Comparison of ENCODE assay signal across 21 cellular contexts in the genomic region with DNA sequence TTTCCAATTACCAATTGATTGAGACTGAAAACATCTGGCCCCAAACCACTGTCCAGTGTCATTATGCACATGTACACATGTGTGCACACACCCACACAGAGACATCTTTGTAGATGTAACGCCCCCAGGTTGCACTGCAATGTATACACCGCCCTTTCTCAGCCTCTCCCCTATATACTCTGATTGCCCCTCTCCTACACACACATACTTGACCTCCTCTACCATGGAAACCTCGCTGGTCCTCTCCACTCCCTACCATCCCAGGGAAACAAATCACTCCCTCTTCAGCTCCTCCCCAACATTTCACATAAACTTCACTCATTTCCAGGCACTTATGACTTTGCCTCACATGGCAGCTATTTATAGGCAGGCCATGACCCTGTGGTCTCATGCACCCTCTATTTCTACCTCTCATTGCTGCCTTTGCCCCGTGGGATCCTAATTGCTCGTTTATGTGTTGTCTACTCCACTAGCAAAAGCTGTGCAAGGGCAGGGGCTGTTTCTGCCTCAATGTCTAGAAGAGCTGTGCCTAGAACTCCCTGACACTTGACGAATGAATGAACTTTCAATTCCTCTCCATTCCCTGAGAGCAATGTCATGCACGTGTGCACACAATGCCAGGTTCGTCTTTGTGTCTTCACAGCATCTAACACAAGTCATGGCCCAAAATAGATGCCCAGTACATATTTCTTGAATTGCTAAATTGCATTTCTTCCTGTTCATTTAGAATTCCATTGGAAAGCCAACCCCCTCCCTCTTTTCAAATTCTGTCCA. TPM values are rescaled to one million over a fixed set of nuclear protein-coding genes. Genes with fewer than 3 reads are reported as not detected.
A peak's percentile ranks its signal among the peaks of the same experiment; 100 is the strongest.
DNase-seq lines count a peak whose midpoint lies in the region; ATAC-seq and TF ChIP-seq lines count a peak whose summit lies in the region.
"Had no signal": no experiment of that assay in that cellular context is flagged by ENCODE, and none has a peak within 500 bp of the region (broad histone marks: within the 10 kb centered on the region; RNA-seq: fewer than 3 reads in every experiment).

No MANE protein-coding gene starts in this region.

- TF ChIP-seq CTCF in glutamatergic neuron (IDR thresholded peaks at IDR 0.05; ENCODE audit: partially characterized antibody, unreplicated experiment), result no peak

- WGBS in thymus, result 86% methylated on average over 8 of the region's 8 CpGs

- in situ Hi-C loops in SK-MEL-5 (cut with HindIII; ENCODE audit: low pct_unique_long_range_greater_than_20kb, low sequenced_read_pairs), result no loop called here

- H3K4me3 ChIP-seq in thymus (ENCODE audit: low read length), result no peak overlapping the region
- H3K4me3 ChIP-seq: colonic mucosa, uterus had no signal

- no peaks in the 10 kb centered on the region for H3K27me3 ChIP-seq in thymus (ENCODE audit: control insufficient read depth, insufficient read depth)
- H3K27me3 ChIP-seq: colonic mucosa, uterus had no signal

- H3K27ac Mint-ChIP-seq in activated T-cell treated with anti-CD3 and anti-CD28 coated beads, Interleukin-2, amount 50 U/mL, for 72 hours, result peak overlapping the region; percentile 70
- no peak overlapping the region for H3K27ac Mint-ChIP-seq in glutamatergic neuron (ENCODE audit: unreplicated experiment)

- DNase-seq in activated T-cell treated with anti-CD3 and anti-CD28 coated beads, Interleukin-2, amount 50 U/mL, for 72 hours, result no peak
- no peak for DNase-seq in activated T-cell treated with anti-CD3 and anti-CD28 coated beads, Interleukin-2, amount 50 U/mL, for 4 hours
- peak; percentile 38 for DNase-seq in SK-MEL-5 (ENCODE audit: low read depth, low spot score)
- peak; percentile 19 for DNase-seq in germinal center (ENCODE audit: low spot score)
- DNase-seq in glutamatergic neuron, result no peak
- DNase-seq: activated CD4-positive, CD25-positive, alpha-beta regulatory T cell treated with anti-CD3 and anti-CD28 coated beads, Interleukin-2, amount 50 U/mL, for 72 hours; colonic mucosa; COR-L47; foreskin melanocyte; NCI-H1436 treated with DMSO at 0.1 percent for 48 hours; NCI-H226; stimulated activated CD4-positive, alpha-beta T cell treated with anti-CD3 and anti-CD28 coated beads, Interleukin-12 subunit alpha, Interleukin-12 subunit beta, amount 100 ng/mL, for 4 hours; stimulated activated naive CD4-positive, alpha-beta T cell treated with Interleukin-2 at 50 U/mL for 16 hours; uterus had no signal

- H3K4me3 Mint-ChIP-seq in activated T-cell treated with anti-CD3 and anti-CD28 coated beads, Interleukin-2, amount 50 U/mL, for 72 hours, result peak overlapping the region in 1 of 2 donors; percentile 87
- no peak overlapping the region for H3K4me3 Mint-ChIP-seq in activated T-cell treated with anti-CD3 and anti-CD28 coated beads, Interleukin-2, amount 50 U/mL, for 4 hours
- H3K4me3 Mint-ChIP-seq in glutamatergic neuron (ENCODE audit: unreplicated experiment), result no peak overlapping the region

- H3K36me3 Mint-ChIP-seq in activated T-cell treated with anti-CD3 and anti-CD28 coated beads, Interleukin-2, amount 50 U/mL, for 72 hours (ENCODE audit: insufficient read depth in 2 of 2), result peaks cover 17 to 38% of the 10 kb centered on the region in 2 donors
- H3K36me3 Mint-ChIP-seq in activated T-cell treated with anti-CD3 and anti-CD28 coated beads, Interleukin-2, amount 50 U/mL, for 4 hours (ENCODE audit: insufficient read depth), result peaks cover 39% of the 10 kb centered on the region
- H3K36me3 Mint-ChIP-seq in glutamatergic neuron (ENCODE audit: unreplicated experiment), result peaks cover 5% of the 10 kb centered on the region

- peak overlapping the region; percentile 97 for H3K27ac ChIP-seq in thymus (ENCODE audit: low read depth)
- H3K27ac ChIP-seq: colonic mucosa, uterus had no signal

- H3K9me3 Mint-ChIP-seq in activated T-cell treated with anti-CD3 and anti-CD28 coated beads, Interleukin-2, amount 50 U/mL, for 72 hours, result peaks cover 0 to 1% of the 10 kb centered on the region in 2 donors
- no peaks in the 10 kb centered on the region for H3K9me3 Mint-ChIP-seq in activated T-cell treated with anti-CD3 and anti-CD28 coated beads, Interleukin-2, amount 50 U/mL, for 4 hours
- peaks cover 1% of the 10 kb centered on the region for H3K9me3 Mint-ChIP-seq in glutamatergic neuron (ENCODE audit: unreplicated experiment)

- H3K4me1 Mint-ChIP-seq in activated T-cell treated with anti-CD3 and anti-CD28 coated beads, Interleukin-2, amount 50 U/mL, for 72 hours (ENCODE audit: low read depth), result peaks cover 100% of the 10 kb centered on the region
- peaks cover 94% of the 10 kb centered on the region for H3K4me1 Mint-ChIP-seq in activated T-cell treated with anti-CD3 and anti-CD28 coated beads, Interleukin-2, amount 50 U/mL, for 4 hours (ENCODE audit: low read depth)
- peaks cover 3% of the 10 kb centered on the region for H3K4me1 Mint-ChIP-seq in glutamatergic neuron (ENCODE audit: low read depth, unreplicated experiment)

- H3K36me3 ChIP-seq in thymus (ENCODE audit: control insufficient read depth, insufficient read depth), result peaks cover 32% of the 10 kb centered on the region
- H3K36me3 ChIP-seq: colonic mucosa, uterus had no signal

- no peaks in the 10 kb centered on the region for H3K9me3 ChIP-seq in thymus (ENCODE audit: control insufficient read depth)
- H3K9me3 ChIP-seq: colonic mucosa, uterus had no signal

- H3K4me1 ChIP-seq in thymus (ENCODE audit: control insufficient read depth, insufficient read depth, low read length), result peaks cover 89% of the 10 kb centered on the region
- H3K4me1 ChIP-seq: colonic mucosa, uterus had no signal

- no peak for ATAC-seq in activated T-cell treated with anti-CD3 and anti-CD28 coated beads, Interleukin-2, amount 50 U/mL, for 72 hours (replicated peaks in 1 of 2)
- no peak for ATAC-seq in activated T-cell treated with anti-CD3 and anti-CD28 coated beads, Interleukin-2, amount 50 U/mL, for 4 hours
- ATAC-seq in GM19351 (IDR thresholded peaks at IDR 0.05; ENCODE audit: unreplicated experiment) (no peak), HG02763 (IDR thresholded peaks at IDR 0.05; ENCODE audit: unreplicated experiment) (no peak)
- ATAC-seq: left lobe of liver had no signal

- H3K27me3 Mint-ChIP-seq in activated T-cell treated with anti-CD3 and anti-CD28 coated beads, Interleukin-2, amount 50 U/mL, for 72 hours (ENCODE audit: low read depth), result no peaks in the 10 kb centered on the region
- no peaks in the 10 kb centered on the region for H3K27me3 Mint-ChIP-seq in activated T-cell treated with anti-CD3 and anti-CD28 coated beads, Interleukin-2, amount 50 U/mL, for 4 hours (ENCODE audit: low read depth)
- peaks cover 1% of the 10 kb centered on the region for H3K27me3 Mint-ChIP-seq in glutamatergic neuron (ENCODE audit: unreplicated experiment)

RNA-seq across cellular contexts. Expression of gene TMA7B, which starts 10.0 kb away (rescaled TPM):
- total RNA-seq in activated T-cell treated with anti-CD3 and anti-CD28 coated beads, Interleukin-2, amount 50 U/mL, for 72 hours, result 1 to 10 TPM; 1.4 to 2.5 TPM
- total RNA-seq in activated T-cell treated with anti-CD3 and anti-CD28 coated beads, Interleukin-2, amount 50 U/mL, for 4 hours, result under 1 TPM; 0.61 to 0.92 (median 0.76) TPM
- total RNA-seq in SK-MEL-5 (2014; rRNA removed; shearing (Covaris generic)), result 0.08 TPM in 1 of 2 replicates, not detected in the other
- polyA plus RNA-seq in SK-MEL-5 (2015; cell fraction: cytosol; rRNA removed), result 0.19 TPM in 1 of 2 replicates, not detected in the other
- not detected in 2 replicates for polyA plus RNA-seq in SK-MEL-5 (2015; cell fraction: nucleus; rRNA removed)
- polyA plus RNA-seq in thymus, result 3.3 TPM
- total RNA-seq in glutamatergic neuron (ENCODE audit: unreplicated experiment), result not detected
- total RNA-seq: H1, left lobe of liver, LHCN-M2, pulmonary artery endothelial cell, uterus had no signal
- polyA plus RNA-seq: H1 had no signal

RNA-seq across cellular contexts. Expression of gene FAM83F, which starts 44.6 kb away (rescaled TPM):
- total RNA-seq in activated T-cell treated with anti-CD3 and anti-CD28 coated beads, Interleukin-2, amount 50 U/mL, for 72 hours, result under 1 TPM; 0.81 to 0.89 TPM
- 1 to 10 TPM; 1.4 to 2.1 (median 2.0) TPM for total RNA-seq in activated T-cell treated with anti-CD3 and anti-CD28 coated beads, Interleukin-2, amount 50 U/mL, for 4 hours
- total RNA-seq in SK-MEL-5 (2014; rRNA removed; shearing (Covaris generic)), result not detected in 2 replicates
- polyA plus RNA-seq in SK-MEL-5 (2015; cell fraction: cytosol; rRNA removed), result not detected in 2 replicates
- not detected in 2 replicates for polyA plus RNA-seq in SK-MEL-5 (2015; cell fraction: nucleus; rRNA removed)
- polyA plus RNA-seq in thymus, result 2.0 TPM
- 1.1 TPM for total RNA-seq in glutamatergic neuron (ENCODE audit: unreplicated experiment)
- total RNA-seq: LHCN-M2, pulmonary artery endothelial cell had no signal

RNA-seq across cellular contexts. Expression of gene GRAP2, which starts 49.3 kb away (rescaled TPM):
- 10 to 100 TPM; 56.4 to 59.4 TPM for total RNA-seq in activated T-cell treated with anti-CD3 and anti-CD28 coated beads, Interleukin-2, amount 50 U/mL, for 72 hours
- 10 to 100 TPM; 19.5 to 40.4 (median 26.4) TPM for total RNA-seq in activated T-cell treated with anti-CD3 and anti-CD28 coated beads, Interleukin-2, amount 50 U/mL, for 4 hours
- total RNA-seq in SK-MEL-5 (2014; rRNA removed; shearing (Covaris generic)), result 0.67 and 2.2 TPM in 2 replicates
- polyA plus RNA-seq in SK-MEL-5 (2015; cell fraction: cytosol; rRNA removed), result 3.1 and 4.4 TPM in 2 replicates
- 2.3 and 4.8 TPM in 2 replicates for polyA plus RNA-seq in SK-MEL-5 (2015; cell fraction: nucleus; rRNA removed)
- 51.5 TPM for polyA plus RNA-seq in thymus
- total RNA-seq in glutamatergic neuron (ENCODE audit: unreplicated experiment), result not detected
- total RNA-seq: H1, LHCN-M2, pulmonary artery endothelial cell had no signal

RNA-seq across cellular contexts. Expression of gene ENTHD1, which starts 56.6 kb away (rescaled TPM):
- total RNA-seq in activated T-cell treated with anti-CD3 and anti-CD28 coated beads, Interleukin-2, amount 50 U/mL, for 72 hours, result under 1 TPM; 0.46 to 0.77 TPM
- under 1 TPM; 0.38 to 0.53 (median 0.41) TPM for total RNA-seq in activated T-cell treated with anti-CD3 and anti-CD28 coated beads, Interleukin-2, amount 50 U/mL, for 4 hours
- total RNA-seq in SK-MEL-5 (2014; rRNA removed; shearing (Covaris generic)), result 41.5 and 41.9 TPM in 2 replicates
- polyA plus RNA-seq in SK-MEL-5 (2015; cell fraction: cytosol; rRNA removed), result 7.3 and 11.0 TPM in 2 replicates
- 7.2 and 9.1 TPM in 2 replicates for polyA plus RNA-seq in SK-MEL-5 (2015; cell fraction: nucleus; rRNA removed)
- 1.2 TPM for polyA plus RNA-seq in thymus
- total RNA-seq in glutamatergic neuron (ENCODE audit: unreplicated experiment), result not detected
- total RNA-seq: colonic mucosa, H1, left lobe of liver, LHCN-M2, pulmonary artery endothelial cell had no signal
- polyA plus RNA-seq: H1 had no signal

Comparison
In these comparisons a context has a peak if more than half of its experiments do, and no peak if none do; other contexts are left out.
1. DNase-seq: peak in SK-MEL-5 (single experiment) and germinal center (single experiment); none in activated T-cell treated with anti-CD3 and anti-CD28 coated beads, Interleukin-2, amount 50 U/mL, for 72 hours (0 of 2), activated T-cell treated with anti-CD3 and anti-CD28 coated beads, Interleukin-2, amount 50 U/mL, for 4 hours (single experiment) and glutamatergic neuron (single experiment).